In the genomic region with DNA sequence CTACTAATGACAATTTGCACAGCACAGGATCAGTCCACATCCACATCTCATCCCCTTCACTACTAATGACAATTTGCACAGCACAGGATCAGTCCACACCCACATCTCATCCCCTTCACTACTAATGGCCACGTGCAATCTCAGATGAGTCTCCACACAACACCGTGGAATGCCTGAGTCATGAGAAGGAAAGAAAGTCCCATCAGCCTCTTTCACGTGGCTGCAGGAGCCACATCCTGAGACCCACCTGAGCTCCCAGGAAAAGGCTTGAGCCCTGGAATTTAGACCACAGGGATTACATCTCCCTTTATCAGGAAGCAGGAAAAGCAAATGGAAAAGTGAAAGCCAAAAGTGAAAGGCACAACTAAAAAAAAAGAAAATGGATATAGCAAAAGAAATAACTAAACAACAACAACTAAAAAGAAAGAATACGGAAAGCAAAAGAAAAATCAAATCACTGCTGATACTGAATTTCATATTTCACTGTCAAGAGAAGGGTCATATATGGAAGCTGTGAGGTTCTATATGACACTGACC, we compare ENCODE assay signal across 13 cellular contexts.
DNase-seq lines count a peak whose midpoint lies in the region; ATAC-seq, FAIRE-seq and TF ChIP-seq lines count a peak whose summit lies in the region.
"Had no signal": no experiment of that assay in that cellular context is flagged by ENCODE, and none has a peak within 500 bp of the region (broad histone marks: within the 10 kb centered on the region; RNA-seq: fewer than 3 reads in every experiment).

No MANE protein-coding gene starts in this region.

- CTCF ChIA-PET in HEK293 (lab: Yijun Ruan, JAX): interaction anchor here (1.3 to 7.4 kb wide), 6 partner anchors 11 to 47 kb away, joined by 3 to 74 read pairs (median 6); no protein-coding TSS in a partner anchor

- no peaks in the 10 kb centered on the region for H3K4me1 Mint-ChIP-seq in HFFc6 (ENCODE audit: low read depth)
- H3K4me1 Mint-ChIP-seq: CD8-positive, alpha-beta memory T cell had no signal

- H3K27ac Mint-ChIP-seq in HFFc6: no peak overlapping the region
- H3K27ac Mint-ChIP-seq: CD8-positive, alpha-beta memory T cell had no signal

- DNase-seq in RWPE2 (ENCODE audit: low spot score) (no peak), bronchial epithelial cell (ENCODE audit: low read depth) (peak; percentile 26), HFFc6 (no peak), GM12892 (ENCODE audit: insufficient read length) (no peak)
- DNase-seq in activated CD8-positive, alpha-beta memory T cell treated with anti-CD3 and anti-CD28 coated beads, Interleukin-2, amount 50 U/mL, for 48 hours: no peak
- DNase-seq: Caco-2; CD8-positive, alpha-beta memory T cell; DND-41; GF-D8; HCEC 1CT had no signal

- H3K36me3 Mint-ChIP-seq in HFFc6 (ENCODE audit: low read depth): no peaks in the 10 kb centered on the region; the same call in 1 of the 2 replicates
- H3K36me3 Mint-ChIP-seq: CD8-positive, alpha-beta memory T cell; IgD-negative memory B cell had no signal

- peaks cover 42% of the 10 kb centered on the region for H3K9me3 Mint-ChIP-seq in HFFc6

- H3K4me1 ChIP-seq in HEK293 (ENCODE audit: control insufficient read depth, insufficient read depth, low read length) (no peaks in the 10 kb centered on the region), RWPE2 (ENCODE audit: insufficient read depth, poor library complexity, severe bottlenecking) (no peaks in the 10 kb centered on the region)
- H3K4me1 ChIP-seq: Caco-2 had no signal

- peak; percentile 56; the same call in 2 of the 3 replicates for ATAC-seq in RWPE2 (ENCODE audit: low read depth)

- no peak for FAIRE-seq in bronchial epithelial cell (lab: Jason Lieb, UNC)
- no peak for FAIRE-seq in GM12892 (lab: Jason Lieb, UNC)
- FAIRE-seq: GM18507 had no signal

- H3K4me3 Mint-ChIP-seq in HFFc6: no peak overlapping the region
- H3K4me3 Mint-ChIP-seq: CD8-positive, alpha-beta memory T cell; IgD-negative memory B cell had no signal

- H3K27me3 ChIP-seq in RWPE2 (ENCODE audit: insufficient read depth, poor library complexity, severe bottlenecking) (peaks cover 14% of the 10 kb centered on the region), bronchial epithelial cell (ENCODE audit: control insufficient read depth, insufficient read depth, low read length) (no peaks in the 10 kb centered on the region)

- no peaks in the 10 kb centered on the region; the same call in 1 of the 2 replicates for H3K27me3 Mint-ChIP-seq in HFFc6 (ENCODE audit: insufficient read depth)
- H3K27me3 Mint-ChIP-seq: IgD-negative memory B cell had no signal

- H3K27ac ChIP-seq in HEK293 (ENCODE audit: extremely low read depth, low read depth, low read length): no peak overlapping the region
- H3K27ac ChIP-seq in RWPE2 (ENCODE audit: poor library complexity, severe bottlenecking): no peak overlapping the region

- H3K9me3 ChIP-seq in HEK293 (ENCODE audit: control insufficient read depth, insufficient read depth, low read depth, low read length): no peaks in the 10 kb centered on the region; the same call in 1 of the 2 replicates
- H3K9me3 ChIP-seq in RWPE2 (ENCODE audit: severe bottlenecking): no peaks in the 10 kb centered on the region
- H3K9me3 ChIP-seq: Caco-2 had no signal

- POLR2A ChIA-PET in HEK293 (lab: Yijun Ruan, JAX): no interaction called here

- TF ChIP-seq POLR2A in GM12892 (IDR thresholded peaks at IDR 0.05; ENCODE audit: low read depth, low read length): no peak

- no peaks in the 10 kb centered on the region for H3K36me3 ChIP-seq in HEK293 (ENCODE audit: control insufficient read depth in 2 of 2, insufficient read depth in 1 of 2, low read length in 2 of 2)
- no peaks in the 10 kb centered on the region for H3K36me3 ChIP-seq in RWPE2 (ENCODE audit: low read depth)
- no peaks in the 10 kb centered on the region for H3K36me3 ChIP-seq in bronchial epithelial cell (ENCODE audit: control insufficient read depth, insufficient read depth, low read length)

- TF ChIP-seq CTCF in HEK293 (tag by site-specific recombination; IDR thresholded peaks at IDR 0.05): no peak
- no peak for TF ChIP-seq CTCF in RWPE2 (IDR thresholded peaks at IDR 0.05; ENCODE audit: poor library complexity, severe bottlenecking)
- no peak for TF ChIP-seq CTCF in bronchial epithelial cell (IDR thresholded peaks at IDR 0.05; ENCODE audit: insufficient read depth, low read length, severe bottlenecking)
- TF ChIP-seq CTCF in HFFc6 (IDR thresholded peaks at IDR 0.05): no peak

- H3K4me3 ChIP-seq in HEK293 (ENCODE audit: low read depth, low read length) (no peak overlapping the region), RWPE2 (ENCODE audit: severe bottlenecking) (no peak overlapping the region), bronchial epithelial cell (ENCODE audit: low read depth, low read length) (no peak overlapping the region)

TF ChIP-seq in HEK293, 187 proteins besides CTCF, POLR2A, EP300 and RAD21:
- peak; percentile 96 for TF ChIP-seq PRDM1 (tag by site-specific recombination; IDR thresholded peaks at IDR 0.05)
- TF ChIP-seq ZFP37 (tag by site-specific recombination; IDR thresholded peaks at IDR 0.05): no peak
